Comparison of ENCODE assay signal across 26 cellular contexts in genomic region chr6:6863957-6864639, GRCh38.
"Had no signal": no experiment of that assay in that cellular context is flagged by ENCODE, and none has a peak within 500 bp of the region (broad histone marks: within the 10 kb centered on the region; RNA-seq: fewer than 3 reads in every experiment).

No MANE protein-coding gene starts in this region.

- ATAC-seq: activated CD4-positive, alpha-beta T cell treated with anti-CD3 and anti-CD28 coated beads for 36 hours; activated CD4-positive, CD25-positive, alpha-beta regulatory T cell treated with anti-CD3 and anti-CD28 coated beads, Interleukin-2, amount 50 U/mL, for 24 hours; activated CD8-positive, alpha-beta T cell treated with anti-CD3 and anti-CD28 coated beads, Interleukin-2, amount 10 ng/mL, durations not matched to agents 7 days and 5 days; Panc1; WTC11 had no signal

- H3K36me3 ChIP-seq: ascending aorta, cardiac muscle cell, SJCRH30 had no signal

- H3K4me3 ChIP-seq: ascending aorta, cardiac muscle cell, SJCRH30, SK-N-MC had no signal

- H3K27me3 ChIP-seq: ascending aorta, cardiac muscle cell, SJCRH30 had no signal

- DNase-seq: activated CD4-positive, alpha-beta T cell treated with anti-CD3 and anti-CD28 coated beads for 36 hours; activated CD4-positive, alpha-beta T cell treated with anti-CD3 and anti-CD28 coated beads, Interleukin-2, amount 10 ng/mL, durations not matched to agents 7 days and 5 days; activated CD4-positive, alpha-beta T cell treated with anti-CD3 and anti-CD28 coated beads, Interleukin-2, amount 50 U/mL, for 48 hours; activated CD8-positive, alpha-beta T cell treated with anti-CD3 and anti-CD28 coated beads, Interleukin-2, amount 10 ng/mL, durations not matched to agents 7 days and 5 days; activated gamma-delta T cell; activated naive CD4-positive, alpha-beta T cell treated with Interleukin-2 at 50 U/mL for 16 hours; activated naive CD8-positive, alpha-beta T cell treated with anti-CD3 and anti-CD28 coated beads, Interleukin-2, amount 10 ng/mL, durations not matched to agents 7 days and 5 days; activated T-cell treated with anti-CD3 and anti-CD28 coated beads, Interleukin-2, amount 50 U/mL, for 24 hours; amygdala; NCI-H1092 treated with DMSO at 0.1 percent for 48 hours; NCI-H1417; NCI-H146; NCI-H187; NCI-H2029 treated with DMSO at 0.1 percent for 48 hours; NCI-H2171 treated with DMSO at 0.1 percent for 48 hours; NCI-H226; NCI-H446 treated with DMSO at 0.1 percent for 48 hours; NCI-H524 treated with DMSO at 0.1 percent for 48 hours; SHP77; SJCRH30 had no signal

- H3K4me1 ChIP-seq: ascending aorta, SJCRH30 had no signal

- H3K9me3 ChIP-seq: ascending aorta, SJCRH30 had no signal

- H3K27ac ChIP-seq: ascending aorta, cardiac muscle cell, SJCRH30, SK-N-MC had no signal
